ENCODE assay signal across 1 cellular context in the genomic region with DNA sequence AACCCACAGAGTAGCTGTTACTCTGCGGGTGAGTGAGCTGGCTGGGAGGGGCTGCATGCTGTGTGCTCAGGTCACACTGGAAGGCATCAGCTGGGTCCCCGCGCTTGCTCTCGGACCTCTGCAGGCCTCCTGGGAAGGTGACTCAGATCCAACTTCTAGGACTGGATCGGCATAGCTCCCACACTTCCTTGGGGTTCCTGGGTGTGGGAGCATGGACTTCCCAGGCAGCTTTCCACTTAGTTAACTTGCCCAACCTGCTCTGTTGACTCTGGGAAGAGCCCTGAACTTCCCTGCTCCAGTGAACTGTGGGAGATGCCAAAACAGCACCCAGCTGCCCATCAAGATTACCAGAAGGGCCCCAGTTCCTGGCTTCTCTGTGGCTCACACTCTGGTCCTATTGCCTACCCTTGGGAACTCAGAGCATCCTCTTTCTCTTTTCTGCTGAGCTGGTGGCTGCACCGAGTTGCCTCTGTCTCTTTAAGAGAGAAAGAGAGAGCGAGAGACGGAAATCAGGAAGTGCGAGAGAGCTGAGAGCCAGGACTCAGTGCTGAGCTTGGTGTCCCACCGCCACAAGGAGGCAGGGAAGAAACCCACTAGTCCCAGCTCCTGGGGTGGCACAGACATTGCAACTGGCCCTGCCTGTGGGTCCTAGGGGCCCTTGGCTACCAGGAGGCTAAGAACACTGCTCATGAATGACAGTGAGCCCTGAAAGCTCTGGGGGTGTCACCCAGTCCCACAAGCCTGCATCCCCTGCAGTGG.
TF ChIP-seq lines count a peak whose summit lies in the region.

A gene (plus strand): TSS at position 544 of the 759 bp plus-strand sequence. CDS start 2,752 bp downstream, outside the sequence.

TF ChIP-seq in K562, 482 proteins besides CTCF, POLR2A, EP300 and RAD21 (continued from another document and continues in another):
- TF ChIP-seq FOSL1 (tag; conservative IDR thresholded peaks at IDR 0.05), result 0 out of 2 replicates have a peak, but pooled peaks have one; percentile 12
- TF ChIP-seq BDP1 (IDR thresholded peaks at IDR 0.05; ENCODE audit: insufficient read depth, insufficient read length), result no peak
- TF ChIP-seq NFIX (CRISPR knock-in tag; IDR thresholded peaks at IDR 0.05; ENCODE audit: low read depth), result no peak
- TF ChIP-seq HNRNPL (IDR thresholded peaks at IDR 0.05; ENCODE audit: low read depth, low read length), result no peak
- TF ChIP-seq KAT7 (CRISPR knock-in tag; IDR thresholded peaks at IDR 0.05; ENCODE audit: borderline replicate concordance), result peak; percentile 76; the same call in 1 of the 2 replicates
- no peak for TF ChIP-seq DPF2 (IDR thresholded peaks at IDR 0.05)
- TF ChIP-seq, protein P1, sequence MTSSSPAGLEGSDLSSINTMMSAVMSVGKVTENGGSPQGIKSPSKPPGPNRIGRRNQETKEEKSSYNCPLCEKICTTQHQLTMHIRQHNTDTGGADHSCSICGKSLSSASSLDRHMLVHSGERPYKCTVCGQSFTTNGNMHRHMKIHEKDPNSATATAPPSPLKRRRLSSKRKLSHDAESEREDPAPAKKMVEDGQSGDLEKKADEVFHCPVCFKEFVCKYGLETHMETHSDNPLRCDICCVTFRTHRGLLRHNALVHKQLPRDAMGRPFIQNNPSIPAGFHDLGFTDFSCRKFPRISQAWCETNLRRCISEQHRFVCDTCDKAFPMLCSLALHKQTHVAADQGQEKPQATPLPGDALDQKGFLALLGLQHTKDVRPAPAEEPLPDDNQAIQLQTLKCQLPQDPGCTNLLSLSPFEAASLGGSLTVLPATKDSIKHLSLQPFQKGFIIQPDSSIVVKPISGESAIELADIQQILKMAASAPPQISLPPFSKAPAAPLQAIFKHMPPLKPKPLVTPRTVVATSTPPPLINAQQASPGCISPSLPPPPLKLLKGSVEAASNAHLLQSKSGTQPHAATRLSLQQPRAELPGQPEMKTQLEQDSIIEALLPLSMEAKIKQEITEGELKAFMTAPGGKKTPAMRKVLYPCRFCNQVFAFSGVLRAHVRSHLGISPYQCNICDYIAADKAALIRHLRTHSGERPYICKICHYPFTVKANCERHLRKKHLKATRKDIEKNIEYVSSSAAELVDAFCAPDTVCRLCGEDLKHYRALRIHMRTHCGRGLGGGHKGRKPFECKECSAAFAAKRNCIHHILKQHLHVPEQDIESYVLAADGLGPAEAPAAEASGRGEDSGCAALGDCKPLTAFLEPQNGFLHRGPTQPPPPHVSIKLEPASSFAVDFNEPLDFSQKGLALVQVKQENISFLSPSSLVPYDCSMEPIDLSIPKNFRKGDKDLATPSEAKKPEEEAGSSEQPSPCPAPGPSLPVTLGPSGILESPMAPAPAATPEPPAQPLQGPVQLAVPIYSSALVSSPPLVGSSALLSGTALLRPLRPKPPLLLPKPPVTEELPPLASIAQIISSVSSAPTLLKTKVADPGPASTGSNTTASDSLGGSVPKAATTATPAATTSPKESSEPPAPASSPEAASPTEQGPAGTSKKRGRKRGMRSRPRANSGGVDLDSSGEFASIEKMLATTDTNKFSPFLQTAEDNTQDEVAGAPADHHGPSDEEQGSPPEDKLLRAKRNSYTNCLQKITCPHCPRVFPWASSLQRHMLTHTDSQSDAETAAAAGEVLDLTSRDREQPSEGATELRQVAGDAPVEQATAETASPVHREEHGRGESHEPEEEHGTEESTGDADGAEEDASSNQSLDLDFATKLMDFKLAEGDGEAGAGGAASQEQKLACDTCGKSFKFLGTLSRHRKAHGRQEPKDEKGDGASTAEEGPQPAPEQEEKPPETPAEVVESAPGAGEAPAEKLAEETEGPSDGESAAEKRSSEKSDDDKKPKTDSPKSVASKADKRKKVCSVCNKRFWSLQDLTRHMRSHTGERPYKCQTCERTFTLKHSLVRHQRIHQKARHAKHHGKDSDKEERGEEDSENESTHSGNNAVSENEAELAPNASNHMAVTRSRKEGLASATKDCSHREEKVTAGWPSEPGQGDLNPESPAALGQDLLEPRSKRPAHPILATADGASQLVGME (CRISPR knock-in tag; IDR thresholded peaks at IDR 0.05), result no peak
- TF ChIP-seq, protein P2, sequence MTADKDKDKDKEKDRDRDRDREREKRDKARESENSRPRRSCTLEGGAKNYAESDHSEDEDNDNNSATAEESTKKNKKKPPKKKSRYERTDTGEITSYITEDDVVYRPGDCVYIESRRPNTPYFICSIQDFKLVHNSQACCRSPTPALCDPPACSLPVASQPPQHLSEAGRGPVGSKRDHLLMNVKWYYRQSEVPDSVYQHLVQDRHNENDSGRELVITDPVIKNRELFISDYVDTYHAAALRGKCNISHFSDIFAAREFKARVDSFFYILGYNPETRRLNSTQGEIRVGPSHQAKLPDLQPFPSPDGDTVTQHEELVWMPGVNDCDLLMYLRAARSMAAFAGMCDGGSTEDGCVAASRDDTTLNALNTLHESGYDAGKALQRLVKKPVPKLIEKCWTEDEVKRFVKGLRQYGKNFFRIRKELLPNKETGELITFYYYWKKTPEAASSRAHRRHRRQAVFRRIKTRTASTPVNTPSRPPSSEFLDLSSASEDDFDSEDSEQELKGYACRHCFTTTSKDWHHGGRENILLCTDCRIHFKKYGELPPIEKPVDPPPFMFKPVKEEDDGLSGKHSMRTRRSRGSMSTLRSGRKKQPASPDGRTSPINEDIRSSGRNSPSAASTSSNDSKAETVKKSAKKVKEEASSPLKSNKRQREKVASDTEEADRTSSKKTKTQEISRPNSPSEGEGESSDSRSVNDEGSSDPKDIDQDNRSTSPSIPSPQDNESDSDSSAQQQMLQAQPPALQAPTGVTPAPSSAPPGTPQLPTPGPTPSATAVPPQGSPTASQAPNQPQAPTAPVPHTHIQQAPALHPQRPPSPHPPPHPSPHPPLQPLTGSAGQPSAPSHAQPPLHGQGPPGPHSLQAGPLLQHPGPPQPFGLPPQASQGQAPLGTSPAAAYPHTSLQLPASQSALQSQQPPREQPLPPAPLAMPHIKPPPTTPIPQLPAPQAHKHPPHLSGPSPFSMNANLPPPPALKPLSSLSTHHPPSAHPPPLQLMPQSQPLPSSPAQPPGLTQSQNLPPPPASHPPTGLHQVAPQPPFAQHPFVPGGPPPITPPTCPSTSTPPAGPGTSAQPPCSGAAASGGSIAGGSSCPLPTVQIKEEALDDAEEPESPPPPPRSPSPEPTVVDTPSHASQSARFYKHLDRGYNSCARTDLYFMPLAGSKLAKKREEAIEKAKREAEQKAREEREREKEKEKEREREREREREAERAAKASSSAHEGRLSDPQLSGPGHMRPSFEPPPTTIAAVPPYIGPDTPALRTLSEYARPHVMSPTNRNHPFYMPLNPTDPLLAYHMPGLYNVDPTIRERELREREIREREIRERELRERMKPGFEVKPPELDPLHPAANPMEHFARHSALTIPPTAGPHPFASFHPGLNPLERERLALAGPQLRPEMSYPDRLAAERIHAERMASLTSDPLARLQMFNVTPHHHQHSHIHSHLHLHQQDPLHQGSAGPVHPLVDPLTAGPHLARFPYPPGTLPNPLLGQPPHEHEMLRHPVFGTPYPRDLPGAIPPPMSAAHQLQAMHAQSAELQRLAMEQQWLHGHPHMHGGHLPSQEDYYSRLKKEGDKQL (CRISPR knock-in tag; IDR thresholded peaks at IDR 0.05; ENCODE audit: borderline replicate concordance), result no peak
- TF ChIP-seq, protein P3, sequence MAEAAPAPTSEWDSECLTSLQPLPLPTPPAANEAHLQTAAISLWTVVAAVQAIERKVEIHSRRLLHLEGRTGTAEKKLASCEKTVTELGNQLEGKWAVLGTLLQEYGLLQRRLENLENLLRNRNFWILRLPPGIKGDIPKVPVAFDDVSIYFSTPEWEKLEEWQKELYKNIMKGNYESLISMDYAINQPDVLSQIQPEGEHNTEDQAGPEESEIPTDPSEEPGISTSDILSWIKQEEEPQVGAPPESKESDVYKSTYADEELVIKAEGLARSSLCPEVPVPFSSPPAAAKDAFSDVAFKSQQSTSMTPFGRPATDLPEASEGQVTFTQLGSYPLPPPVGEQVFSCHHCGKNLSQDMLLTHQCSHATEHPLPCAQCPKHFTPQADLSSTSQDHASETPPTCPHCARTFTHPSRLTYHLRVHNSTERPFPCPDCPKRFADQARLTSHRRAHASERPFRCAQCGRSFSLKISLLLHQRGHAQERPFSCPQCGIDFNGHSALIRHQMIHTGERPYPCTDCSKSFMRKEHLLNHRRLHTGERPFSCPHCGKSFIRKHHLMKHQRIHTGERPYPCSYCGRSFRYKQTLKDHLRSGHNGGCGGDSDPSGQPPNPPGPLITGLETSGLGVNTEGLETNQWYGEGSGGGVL (CRISPR knock-in tag; IDR thresholded peaks at IDR 0.05), result no peak
- TF ChIP-seq TOE1 (IDR thresholded peaks at IDR 0.05; ENCODE audit: borderline replicate concordance), result peak; percentile 56; the same call in 1 of the 2 replicates
- TF ChIP-seq TOE1 (CRISPR knock-in tag; IDR thresholded peaks at IDR 0.05; ENCODE audit: borderline replicate concordance, low read depth), result no peak; the same call in 1 of the 2 replicates
- no peak for TF ChIP-seq POLR3A (IDR thresholded peaks at IDR 0.05; ENCODE audit: borderline replicate concordance, extremely low read depth, insufficient read depth, insufficient read length)
- TF ChIP-seq, protein P4, sequence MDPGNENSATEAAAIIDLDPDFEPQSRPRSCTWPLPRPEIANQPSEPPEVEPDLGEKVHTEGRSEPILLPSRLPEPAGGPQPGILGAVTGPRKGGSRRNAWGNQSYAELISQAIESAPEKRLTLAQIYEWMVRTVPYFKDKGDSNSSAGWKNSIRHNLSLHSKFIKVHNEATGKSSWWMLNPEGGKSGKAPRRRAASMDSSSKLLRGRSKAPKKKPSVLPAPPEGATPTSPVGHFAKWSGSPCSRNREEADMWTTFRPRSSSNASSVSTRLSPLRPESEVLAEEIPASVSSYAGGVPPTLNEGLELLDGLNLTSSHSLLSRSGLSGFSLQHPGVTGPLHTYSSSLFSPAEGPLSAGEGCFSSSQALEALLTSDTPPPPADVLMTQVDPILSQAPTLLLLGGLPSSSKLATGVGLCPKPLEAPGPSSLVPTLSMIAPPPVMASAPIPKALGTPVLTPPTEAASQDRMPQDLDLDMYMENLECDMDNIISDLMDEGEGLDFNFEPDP (CRISPR knock-in tag; IDR thresholded peaks at IDR 0.05), result no peak
- no peak for TF ChIP-seq PTTG1 (tag; IDR thresholded peaks at IDR 0.05; ENCODE audit: low read depth)
- TF ChIP-seq, protein P5, sequence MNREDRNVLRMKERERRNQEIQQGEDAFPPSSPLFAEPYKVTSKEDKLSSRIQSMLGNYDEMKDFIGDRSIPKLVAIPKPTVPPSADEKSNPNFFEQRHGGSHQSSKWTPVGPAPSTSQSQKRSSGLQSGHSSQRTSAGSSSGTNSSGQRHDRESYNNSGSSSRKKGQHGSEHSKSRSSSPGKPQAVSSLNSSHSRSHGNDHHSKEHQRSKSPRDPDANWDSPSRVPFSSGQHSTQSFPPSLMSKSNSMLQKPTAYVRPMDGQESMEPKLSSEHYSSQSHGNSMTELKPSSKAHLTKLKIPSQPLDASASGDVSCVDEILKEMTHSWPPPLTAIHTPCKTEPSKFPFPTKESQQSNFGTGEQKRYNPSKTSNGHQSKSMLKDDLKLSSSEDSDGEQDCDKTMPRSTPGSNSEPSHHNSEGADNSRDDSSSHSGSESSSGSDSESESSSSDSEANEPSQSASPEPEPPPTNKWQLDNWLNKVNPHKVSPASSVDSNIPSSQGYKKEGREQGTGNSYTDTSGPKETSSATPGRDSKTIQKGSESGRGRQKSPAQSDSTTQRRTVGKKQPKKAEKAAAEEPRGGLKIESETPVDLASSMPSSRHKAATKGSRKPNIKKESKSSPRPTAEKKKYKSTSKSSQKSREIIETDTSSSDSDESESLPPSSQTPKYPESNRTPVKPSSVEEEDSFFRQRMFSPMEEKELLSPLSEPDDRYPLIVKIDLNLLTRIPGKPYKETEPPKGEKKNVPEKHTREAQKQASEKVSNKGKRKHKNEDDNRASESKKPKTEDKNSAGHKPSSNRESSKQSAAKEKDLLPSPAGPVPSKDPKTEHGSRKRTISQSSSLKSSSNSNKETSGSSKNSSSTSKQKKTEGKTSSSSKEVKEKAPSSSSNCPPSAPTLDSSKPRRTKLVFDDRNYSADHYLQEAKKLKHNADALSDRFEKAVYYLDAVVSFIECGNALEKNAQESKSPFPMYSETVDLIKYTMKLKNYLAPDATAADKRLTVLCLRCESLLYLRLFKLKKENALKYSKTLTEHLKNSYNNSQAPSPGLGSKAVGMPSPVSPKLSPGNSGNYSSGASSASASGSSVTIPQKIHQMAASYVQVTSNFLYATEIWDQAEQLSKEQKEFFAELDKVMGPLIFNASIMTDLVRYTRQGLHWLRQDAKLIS (CRISPR knock-in tag; IDR thresholded peaks at IDR 0.05), result peak; percentile 85; the same call in 1 of the 2 replicates
- no peak for TF ChIP-seq CHD1 (IDR thresholded peaks at IDR 0.05; ENCODE audit: low read length)
- 0 out of 2 replicates have a peak, but pooled peaks have one; percentile 47 for TF ChIP-seq ZBTB1 (CRISPR knock-in tag; IDR thresholded peaks at IDR 0.05; ENCODE audit: borderline replicate concordance, low read depth)
- TF ChIP-seq NCOA6 (IDR thresholded peaks at IDR 0.05), result no peak
- TF ChIP-seq U2AF2 (optimal IDR thresholded peaks at IDR 0.05; ENCODE audit: low read depth, low read length), result no peak
- TF ChIP-seq ZNF121 (CRISPR knock-in tag; conservative IDR thresholded peaks at IDR 0.05), result no peak
- no peak for TF ChIP-seq NRF1 (conservative IDR thresholded peaks at IDR 0.05 in 1 of 2, IDR thresholded peaks at IDR 0.05 in 1 of 2)
- peak; percentile 55 for TF ChIP-seq MAFG (tag; conservative IDR thresholded peaks at IDR 0.05)
- TF ChIP-seq, protein P6, sequence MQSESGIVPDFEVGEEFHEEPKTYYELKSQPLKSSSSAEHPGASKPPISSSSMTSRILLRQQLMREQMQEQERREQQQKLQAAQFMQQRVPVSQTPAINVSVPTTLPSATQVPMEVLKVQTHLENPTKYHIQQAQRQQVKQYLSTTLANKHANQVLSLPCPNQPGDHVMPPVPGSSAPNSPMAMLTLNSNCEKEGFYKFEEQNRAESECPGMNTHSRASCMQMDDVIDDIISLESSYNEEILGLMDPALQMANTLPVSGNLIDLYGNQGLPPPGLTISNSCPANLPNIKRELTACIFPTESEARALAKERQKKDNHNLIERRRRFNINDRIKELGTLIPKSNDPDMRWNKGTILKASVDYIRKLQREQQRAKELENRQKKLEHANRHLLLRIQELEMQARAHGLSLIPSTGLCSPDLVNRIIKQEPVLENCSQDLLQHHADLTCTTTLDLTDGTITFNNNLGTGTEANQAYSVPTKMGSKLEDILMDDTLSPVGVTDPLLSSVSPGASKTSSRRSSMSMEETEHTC (IDR thresholded peaks at IDR 0.05), result no peak
- TF ChIP-seq, protein P7, sequence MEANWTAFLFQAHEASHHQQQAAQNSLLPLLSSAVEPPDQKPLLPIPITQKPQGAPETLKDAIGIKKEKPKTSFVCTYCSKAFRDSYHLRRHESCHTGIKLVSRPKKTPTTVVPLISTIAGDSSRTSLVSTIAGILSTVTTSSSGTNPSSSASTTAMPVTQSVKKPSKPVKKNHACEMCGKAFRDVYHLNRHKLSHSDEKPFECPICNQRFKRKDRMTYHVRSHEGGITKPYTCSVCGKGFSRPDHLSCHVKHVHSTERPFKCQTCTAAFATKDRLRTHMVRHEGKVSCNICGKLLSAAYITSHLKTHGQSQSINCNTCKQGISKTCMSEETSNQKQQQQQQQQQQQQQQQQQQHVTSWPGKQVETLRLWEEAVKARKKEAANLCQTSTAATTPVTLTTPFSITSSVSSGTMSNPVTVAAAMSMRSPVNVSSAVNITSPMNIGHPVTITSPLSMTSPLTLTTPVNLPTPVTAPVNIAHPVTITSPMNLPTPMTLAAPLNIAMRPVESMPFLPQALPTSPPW (CRISPR knock-in tag; IDR thresholded peaks at IDR 0.05), result no peak; the same call in 1 of the 2 replicates
- TF ChIP-seq, protein P8, sequence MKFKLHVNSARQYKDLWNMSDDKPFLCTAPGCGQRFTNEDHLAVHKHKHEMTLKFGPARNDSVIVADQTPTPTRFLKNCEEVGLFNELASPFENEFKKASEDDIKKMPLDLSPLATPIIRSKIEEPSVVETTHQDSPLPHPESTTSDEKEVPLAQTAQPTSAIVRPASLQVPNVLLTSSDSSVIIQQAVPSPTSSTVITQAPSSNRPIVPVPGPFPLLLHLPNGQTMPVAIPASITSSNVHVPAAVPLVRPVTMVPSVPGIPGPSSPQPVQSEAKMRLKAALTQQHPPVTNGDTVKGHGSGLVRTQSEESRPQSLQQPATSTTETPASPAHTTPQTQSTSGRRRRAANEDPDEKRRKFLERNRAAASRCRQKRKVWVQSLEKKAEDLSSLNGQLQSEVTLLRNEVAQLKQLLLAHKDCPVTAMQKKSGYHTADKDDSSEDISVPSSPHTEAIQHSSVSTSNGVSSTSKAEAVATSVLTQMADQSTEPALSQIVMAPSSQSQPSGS (CRISPR knock-in tag; IDR thresholded peaks at IDR 0.05), result no peak
- TF ChIP-seq ZNF77 (CRISPR knock-in tag; IDR thresholded peaks at IDR 0.05), result no peak
